Comparison of ENCODE assay signal across 8 cellular contexts in genomic region chr5:126777257-126777973, GRCh38. TPM values are rescaled to one million over a fixed set of nuclear protein-coding genes. Genes with fewer than 3 reads are reported as not detected.
A peak's percentile ranks its signal among the peaks of the same experiment; 100 is the strongest.
DNase-seq lines count a peak whose midpoint lies in the region; ATAC-seq, FAIRE-seq and TF ChIP-seq lines count a peak whose summit lies in the region.

No MANE protein-coding gene starts in this region.

- H3K4me3 ChIP-seq in Peyer's patch (peak overlapping the region; percentile 76 to 89 (median 84)), neuron (ENCODE audit: low read length) (peak overlapping the region; percentile 83)

- FAIRE-seq in frontal cortex (lab: Jason Lieb, UNC): no peak

- no peaks in the 10 kb centered on the region for H3K9me3 ChIP-seq in Peyer's patch
- no peaks in the 10 kb centered on the region for H3K9me3 ChIP-seq in neuron (ENCODE audit: low read length)

- ATAC-seq in HG02970 (IDR thresholded peaks at IDR 0.05; ENCODE audit: low FRiP score, unreplicated experiment): peak; percentile 15

- H3K27ac ChIP-seq in Peyer's patch: peak overlapping the region; percentile 92 to 97 (median 96)
- H3K27ac ChIP-seq in substantia nigra (ENCODE audit: low read depth, low read length, poor library complexity, severe bottlenecking): peak overlapping the region; percentile 63

- DNase-seq in NCI-H2171 treated with DMSO at 0.1 percent for 48 hours (lab: John Stamatoyannopoulos, UW) (peak; percentile 31), NCI-H2171 (lab: John Stamatoyannopoulos, UW) (no peak), Peyer's patch (peak; percentile 53 to 81 (median 80)), frontal cortex (ENCODE audit: low spot score in 2 of 2) (peak; percentile 38 to 47), substantia nigra (lab: John Stamatoyannopoulos, UW) (peak in 32 of 49 donors; percentile 2 to 67 (median 38))
- DNase-seq in activated gamma-delta T cell treated with anti-CD3 and anti-CD28 coated beads, Interleukin-2, amount 50 U/mL, for 16 hours (ENCODE audit: low read depth): peak; percentile 28

- peak in 1 of 2 donors; percentile 12 for TF ChIP-seq POLR2A in Peyer's patch (IDR thresholded peaks at IDR 0.05)

- H3K36me3 ChIP-seq in Peyer's patch (no peaks in the 10 kb centered on the region), neuron (ENCODE audit: insufficient read depth, low read length) (peaks cover 2% of the 10 kb centered on the region)

- peak in 1 of 6 experiments; percentile 12 for TF ChIP-seq CTCF in Peyer's patch (IDR thresholded peaks at IDR 0.05)

- no peaks in the 10 kb centered on the region for H3K27me3 ChIP-seq in Peyer's patch
- H3K27me3 ChIP-seq in neuron (ENCODE audit: insufficient read depth, low read length): no peaks in the 10 kb centered on the region

- H2AFZ ChIP-seq in neuron (ENCODE audit: low read depth, low read length): peak overlapping the region; percentile 59

- H3K4me1 ChIP-seq in Peyer's patch (peaks cover 0 to 16% (median 2%) of the 10 kb centered on the region in 4 donors), neuron (ENCODE audit: insufficient read depth, low read length) (peaks cover 17% of the 10 kb centered on the region)

RNA-seq across cellular contexts. Expression of gene LMNB1, which starts 0.5 kb away (rescaled TPM):
- total RNA-seq in Peyer's patch (10 to 100 TPM; 18.6 to 83.3 (median 23.1) TPM), frontal cortex (84.4 TPM)
